In the genomic region with DNA sequence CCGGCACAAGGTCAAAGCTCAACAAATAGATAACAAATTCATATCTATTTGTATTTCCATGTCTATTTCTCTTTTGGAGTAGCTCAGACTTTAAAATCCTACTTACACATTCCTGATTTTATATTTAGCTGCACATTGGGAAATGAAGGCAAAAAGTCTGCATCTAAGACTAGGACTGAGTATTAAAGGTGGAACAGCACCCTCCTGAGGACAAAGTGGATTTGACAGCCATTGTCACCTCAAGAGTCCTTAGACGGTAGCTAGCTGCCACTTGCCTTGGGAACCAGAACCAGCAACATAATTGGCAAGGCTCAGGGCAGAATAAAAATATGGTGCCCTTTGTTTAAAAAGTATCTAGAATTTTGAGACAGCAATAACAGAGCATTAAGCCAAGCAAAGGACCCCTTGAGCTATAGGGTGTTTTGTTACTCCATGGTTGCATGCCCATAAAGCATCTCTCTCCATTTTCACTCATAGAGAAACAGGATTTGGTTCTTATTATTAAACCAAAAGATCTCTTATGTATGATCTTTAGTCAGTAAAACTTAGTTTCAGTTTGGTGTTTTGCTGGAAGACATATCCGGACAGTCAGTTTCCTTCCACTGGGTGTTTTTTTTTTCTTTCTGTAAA, we compare ENCODE assay signal across 8 cellular contexts. TPM values are rescaled to one million over a fixed set of nuclear protein-coding genes. Genes with fewer than 3 reads are reported as not detected.
A peak's percentile ranks its signal among the peaks of the same experiment; 100 is the strongest.
DNase-seq lines count a peak whose midpoint lies in the region; ATAC-seq, FAIRE-seq and TF ChIP-seq lines count a peak whose summit lies in the region.

No MANE protein-coding gene starts in this region.

- peak in 1 of 7 experiments; percentile 14 for DNase-seq in CD8-positive, alpha-beta T cell
- DNase-seq in NCI-H2227 (lab: John Stamatoyannopoulos, UW; ENCODE audit: unreplicated experiment): peak; percentile 70
- DNase-seq in activated CD4-positive, alpha-beta T cell treated with anti-CD3 and anti-CD28 coated beads, Interleukin-2, amount 50 U/mL, for 48 hours: peak; percentile 28 to 49
- DNase-seq in frontal cortex (ENCODE audit: low spot score in 2 of 2): peak in 1 of 2 donors; percentile 16
- DNase-seq in pons (ENCODE audit: low spot score): peak; percentile 81
- no peak for DNase-seq in HuH-7.5 (ENCODE audit: low spot score)

- peak; percentile 74 for FAIRE-seq in frontal cortex (lab: Jason Lieb, UNC)

- H3K36me3 Mint-ChIP-seq in CD8-positive, alpha-beta T cell: no peaks in the 10 kb centered on the region

- TF ChIP-seq CTCF in CD8-positive, alpha-beta T cell (IDR thresholded peaks at IDR 0.05): peak; percentile 54

- H3K27ac ChIP-seq in CD8-positive, alpha-beta T cell (ENCODE audit: low read depth, low read length): no peak overlapping the region

- intact Hi-C loops in CD8-positive, alpha-beta T cell (cut with DNase I, micrococcal nuclease): loop anchor here in 1 of 2 experiments (2.0 to 5.0 kb wide), 2 partner anchors 262 to 545 kb away; no protein-coding TSS in a partner anchor

- no peak for ATAC-seq in CD8-positive, alpha-beta T cell
- ATAC-seq in GM18907 (IDR thresholded peaks at IDR 0.05; ENCODE audit: unreplicated experiment) (peak; percentile 86), HG03139 (IDR thresholded peaks at IDR 0.05; ENCODE audit: unreplicated experiment) (peak; percentile 83)

- no peak overlapping the region for H3K4me3 ChIP-seq in CD8-positive, alpha-beta T cell (ENCODE audit: low read depth, low read length)

- H3K4me3 Mint-ChIP-seq in CD8-positive, alpha-beta T cell: no peak overlapping the region

- no peak overlapping the region for H3K27ac Mint-ChIP-seq in CD8-positive, alpha-beta T cell

- no peaks in the 10 kb centered on the region for H3K4me1 Mint-ChIP-seq in CD8-positive, alpha-beta T cell (ENCODE audit: low read depth)

- no peaks in the 10 kb centered on the region for H3K4me1 ChIP-seq in CD8-positive, alpha-beta T cell (ENCODE audit: insufficient read depth, low read length)

- no peaks in the 10 kb centered on the region for H3K9me3 ChIP-seq in CD8-positive, alpha-beta T cell (ENCODE audit: low read length)

- no peaks in the 10 kb centered on the region for H3K9me3 Mint-ChIP-seq in CD8-positive, alpha-beta T cell

- CTCF ChIA-PET in CD8-positive, alpha-beta T cell (lab: Charles Lee): interaction anchor here (0.7 to 1.8 kb wide), 5 partner anchors 8 to 261 kb away, joined by 3 to 5 read pairs (median 3); no protein-coding TSS in a partner anchor

- POLR2A ChIA-PET in CD8-positive, alpha-beta T cell (lab: Charles Lee): no interaction called here

- H3K36me3 ChIP-seq in CD8-positive, alpha-beta T cell (ENCODE audit: insufficient read depth, low read length): no peaks in the 10 kb centered on the region

- H3K27me3 Mint-ChIP-seq in CD8-positive, alpha-beta T cell (ENCODE audit: low read depth): peaks cover 10% of the 10 kb centered on the region

- H3K27me3 ChIP-seq in CD8-positive, alpha-beta T cell (ENCODE audit: insufficient read depth, low read length): no peaks in the 10 kb centered on the region

RNA-seq across cellular contexts. Expression of gene SGIP1, which starts 30.0 kb away (rescaled TPM):
- not detected for total RNA-seq in CD8-positive, alpha-beta T cell
- 45.2 TPM for total RNA-seq in frontal cortex

Comparison
In these comparisons a context has a peak if more than half of its experiments do, and no peak if none do; other contexts are left out.
1. RNA of gene SGIP1, which starts 30.0 kb away (total RNA-seq): 45.2 TPM in frontal cortex (single experiment); not detected in CD8-positive, alpha-beta T cell; every median in the first group is over 10 times any median in the second.